Comparison of ENCODE assay signal across 8 cellular contexts in genomic region chr19:13153627-13154240, GRCh38. TPM values are rescaled to one million over a fixed set of nuclear protein-coding genes. Genes with fewer than 3 reads are reported as not detected.
DNase-seq lines count a peak whose midpoint lies in the region; ATAC-seq lines count a peak whose summit lies in the region.

No MANE protein-coding gene starts in this region.

- H3K4me1 Mint-ChIP-seq in activated T-cell treated with anti-CD3 and anti-CD28 coated beads, Interleukin-2, amount 50 U/mL, for 24 hours (ENCODE audit: low read depth) = peaks cover 43% of the 10 kb centered on the region
- H3K4me1 Mint-ChIP-seq in T-cell = peaks cover 39 to 64% (median 49%) of the 10 kb centered on the region in 3 donors

- H3K27me3 ChIP-seq in muscle layer of colon (ENCODE audit: control insufficient read depth in 1 of 2, insufficient read depth in 2 of 2, low read length in 2 of 2) = no peaks in the 10 kb centered on the region

- POLR2A ChIA-PET in T-cell (lab: Charles Lee) = interaction anchor here in 1 of 2 donors (0.6 kb wide), 1 partner anchor 9 kb away, joined by 3 read pairs; no protein-coding TSS in a partner anchor

- H3K4me3 ChIP-seq in muscle layer of colon (ENCODE audit: low read depth in 1 of 2, low read length in 2 of 2) = peak overlapping the region; percentile 53 to 89

- H3K4me1 ChIP-seq in muscle layer of colon (ENCODE audit: insufficient read depth, low read length) = peaks cover 11% of the 10 kb centered on the region

- H3K36me3 ChIP-seq in muscle layer of colon (ENCODE audit: insufficient read depth, low read length) = no peaks in the 10 kb centered on the region

- CTCF ChIA-PET in T-cell (lab: Charles Lee) = interaction anchor here in 1 of 2 donors (1.7 kb wide), 1 partner anchor 9 kb away, joined by 6 read pairs; no protein-coding TSS in a partner anchor

- H3K9ac ChIP-seq in muscle layer of colon (ENCODE audit: low read length) = peak overlapping the region; percentile 97

- peak overlapping the region; percentile 99 for H3K27ac Mint-ChIP-seq in activated T-cell treated with anti-CD3 and anti-CD28 coated beads, Interleukin-2, amount 50 U/mL, for 24 hours
- H3K27ac Mint-ChIP-seq in T-cell = peak overlapping the region; percentile 96 to 99

- peaks cover 51% of the 10 kb centered on the region for H3K36me3 Mint-ChIP-seq in activated T-cell treated with anti-CD3 and anti-CD28 coated beads, Interleukin-2, amount 50 U/mL, for 24 hours (ENCODE audit: low read depth)
- H3K36me3 Mint-ChIP-seq in T-cell = peaks cover 18% of the 10 kb centered on the region

- DNase-seq in activated T-cell treated with anti-CD3 and anti-CD28 coated beads, Interleukin-2, amount 50 U/mL, for 24 hours = no peak
- no peak for DNase-seq in activated T-cell treated with anti-CD3 and anti-CD28 coated beads, Interleukin-2, amount 50 U/mL, for 1 hour
- peak in 5 of 34 experiments; percentile 14 to 30 (median 24) for DNase-seq in T-cell
- DNase-seq in effector CD8-positive, alpha-beta T cell (lab: John Stamatoyannopoulos, UW) = peak; percentile 28
- no peak for DNase-seq in NCI-H774 (lab: John Stamatoyannopoulos, UW)
- DNase-seq in NCI-H2107 treated with DMSO at 0.1 percent for 48 hours (lab: John Stamatoyannopoulos, UW; ENCODE audit: unreplicated experiment) = no peak

- ATAC-seq in T-cell (replicated peaks in 1 of 4) = no peak
- ATAC-seq in GM21737 (IDR thresholded peaks at IDR 0.05; ENCODE audit: unreplicated experiment) = no peak

- no peaks in the 10 kb centered on the region for H3K27me3 Mint-ChIP-seq in activated T-cell treated with anti-CD3 and anti-CD28 coated beads, Interleukin-2, amount 50 U/mL, for 24 hours
- peaks cover 0 to 2% of the 10 kb centered on the region in 2 donors for H3K27me3 Mint-ChIP-seq in T-cell

- H3K27ac ChIP-seq in muscle layer of colon (ENCODE audit: low read depth, low read length) = peak overlapping the region; percentile 97

- H3K9me3 ChIP-seq in muscle layer of colon (ENCODE audit: low read length) = no peaks in the 10 kb centered on the region

- peak overlapping the region; percentile 99 for H3K4me3 Mint-ChIP-seq in activated T-cell treated with anti-CD3 and anti-CD28 coated beads, Interleukin-2, amount 50 U/mL, for 24 hours
- H3K4me3 Mint-ChIP-seq in T-cell = peak overlapping the region; percentile 98 to 99 (median 99)

- H3K9me3 Mint-ChIP-seq in activated T-cell treated with anti-CD3 and anti-CD28 coated beads, Interleukin-2, amount 50 U/mL, for 24 hours = no peaks in the 10 kb centered on the region
- H3K9me3 Mint-ChIP-seq in T-cell = no peaks in the 10 kb centered on the region

RNA-seq across cellular contexts. Expression of gene IER2, which starts 3.5 kb away (rescaled TPM):
- total RNA-seq in T-cell = 100 to 1,000 TPM; 165 to 413 (median 196) TPM

RNA-seq across cellular contexts. Expression of gene STX10, which starts 3.6 kb away (rescaled TPM):
- total RNA-seq in T-cell = 10 to 100 TPM; 43.8 to 89.6 (median 67.3) TPM

RNA-seq across cellular contexts. Expression of gene NACC1, which starts 35.7 kb away (rescaled TPM):
- 10 to 100 TPM; 23.8 to 44.9 (median 38.1) TPM for total RNA-seq in T-cell

RNA-seq across cellular contexts. Expression of gene TRMT1, which starts 37.2 kb away (rescaled TPM):
- 100 to 1,000 TPM in 2 of 5 donors, 10 to 100 TPM in 3; 68.9 to 121 (median 95.6) TPM for total RNA-seq in T-cell

RNA-seq across cellular contexts. Expression of gene LYL1, which starts 51.1 kb away (rescaled TPM):
- total RNA-seq in T-cell = 10 to 100 TPM in 3 of 5 donors, 1 to 10 TPM in 2; 3.4 to 20.6 (median 15.4) TPM
